Comparison of ENCODE assay signal across 8 cellular contexts in the genomic region with DNA sequence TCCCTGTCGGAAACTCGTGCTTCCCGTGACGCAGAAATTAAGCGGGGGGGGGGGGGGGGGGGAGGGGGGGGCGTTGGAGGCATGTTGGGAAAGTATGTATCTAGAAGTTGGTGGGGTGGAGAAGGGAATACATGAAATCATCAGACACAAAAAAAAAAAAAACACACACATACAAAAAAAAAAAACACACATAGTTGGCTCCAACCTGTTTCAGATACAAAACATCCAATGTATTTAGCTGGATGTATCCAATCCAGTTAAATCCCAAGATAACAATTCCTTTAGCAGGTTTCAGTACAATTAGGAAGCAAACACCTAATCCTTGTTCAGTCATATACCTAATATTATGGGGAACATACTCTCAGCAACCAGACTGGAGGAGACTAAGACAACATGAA. TPM values are rescaled to one million over a fixed set of nuclear protein-coding genes. Genes with fewer than 3 reads are reported as not detected.
A peak's percentile ranks its signal among the peaks of the same experiment; 100 is the strongest.
DNase-seq lines count a peak whose midpoint lies in the region; ATAC-seq and TF ChIP-seq lines count a peak whose summit lies in the region.

No MANE protein-coding gene starts in this region.

- H3K4me1 Mint-ChIP-seq in naive B cell = peaks cover 11 to 23% (median 18%) of the 10 kb centered on the region in 3 donors

- peak overlapping the region; percentile 90 to 96 (median 92) for H3K4me3 Mint-ChIP-seq in naive B cell

- H3K27me3 Mint-ChIP-seq in naive B cell = no peaks in the 10 kb centered on the region

- DNase-seq in AG09309 (ENCODE audit: low read depth) (peak; percentile 3), coronary artery (ENCODE audit: low spot score) (no peak), naive B cell (peak; percentile 5), NCI-H1105 (lab: John Stamatoyannopoulos, UW) (no peak), HK-2 (ENCODE audit: unreplicated experiment) (no peak), NCI-H2196 (lab: John Stamatoyannopoulos, UW; ENCODE audit: unreplicated experiment) (no peak)
- DNase-seq in Jurkat, Clone E6-1 (ENCODE audit: low read depth, low spot score) = no peak

- peaks cover 0 to 2% of the 10 kb centered on the region in 2 donors for H3K36me3 Mint-ChIP-seq in naive B cell

- TF ChIP-seq CTCF in AG09309 (IDR thresholded peaks at IDR 0.05; ENCODE audit: control insufficient read depth, insufficient read depth, low read depth, low read length, missing control alignments) (no peak), coronary artery (IDR thresholded peaks at IDR 0.05) (no peak)

- no peak for ATAC-seq in naive B cell (ENCODE audit: low read depth in 2 of 2)
- ATAC-seq in HG03108 (IDR thresholded peaks at IDR 0.05; ENCODE audit: unreplicated experiment) = no peak

- peak overlapping the region; percentile 87 to 99 (median 97) for H3K27ac Mint-ChIP-seq in naive B cell

- H3K4me3 ChIP-seq in AG09309 (ENCODE audit: control insufficient read depth, low read depth, low read length) (peak overlapping the region; percentile 99), coronary artery (peak overlapping the region; percentile 82)
- peak overlapping the region; percentile 87 for H3K4me3 ChIP-seq in Jurkat, Clone E6-1 (ENCODE audit: low read length)

- no peaks in the 10 kb centered on the region for H3K9me3 Mint-ChIP-seq in naive B cell

- H3K27ac ChIP-seq in coronary artery = peak overlapping the region; percentile 87 to 93

RNA-seq across cellular contexts. Expression of a gene that starts 29.6 kb away (rescaled TPM):
- 12.1 TPM for polyA plus RNA-seq in Jurkat, Clone E6-1 (2012; ENCODE audit: insufficient read depth, insufficient read length)
- 10 to 100 TPM in 2 of 6 donors, 1 to 10 TPM in 4; 6.6 to 19.4 (median 8.2) TPM for polyA plus RNA-seq in naive B cell (ENCODE audit: low read depth in 6 of 6)

RNA-seq across cellular contexts. Expression of a gene that starts 41.8 kb away (rescaled TPM):
- 83.4 TPM for polyA plus RNA-seq in Jurkat, Clone E6-1 (2012; ENCODE audit: insufficient read depth, insufficient read length)
- 10 to 100 TPM; 37.0 to 50.3 (median 46.2) TPM for polyA plus RNA-seq in naive B cell (ENCODE audit: low read depth in 6 of 6)

Comparison
In these comparisons a context has a peak if more than half of its experiments do, and no peak if none do; other contexts are left out.
1. DNase-seq: peak in AG09309 (single experiment) and naive B cell (single experiment); none in Jurkat, Clone E6-1 (single experiment), coronary artery (single experiment), NCI-H1105 (single experiment), HK-2 (single experiment) and NCI-H2196 (single experiment).
2. Peak in every context shown above with its lines, with median percentiles within 50 percentile points of each other: H3K4me3 ChIP-seq.